15 cellular contexts compared by ENCODE assay signal in genomic region chr16:87178977-87179376, GRCh38.
DNase-seq lines count a peak whose midpoint lies in the region; ATAC-seq and TF ChIP-seq lines count a peak whose summit lies in the region.
"Had no signal": no experiment of that assay in that cellular context is flagged by ENCODE, and none has a peak within 500 bp of the region (broad histone marks: within the 10 kb centered on the region; RNA-seq: fewer than 3 reads in every experiment).

No MANE protein-coding gene starts in this region.

- no peaks in the 10 kb centered on the region for H4K20me1 ChIP-seq in osteoblast (ENCODE audit: insufficient read depth, low read length)

- TF ChIP-seq CTCF in RWPE1 (conservative IDR thresholded peaks at IDR 0.05; ENCODE audit: low read depth) (no peak), fibroblast of pulmonary artery (IDR thresholded peaks at IDR 0.05; ENCODE audit: low read length, missing control alignments) (no peak), osteoblast (IDR thresholded peaks at IDR 0.05; ENCODE audit: extremely low read depth, low read depth, low read length) (no peak), omental fat pad (IDR thresholded peaks at IDR 0.05) (no peak)

- H3K4me3 ChIP-seq in fibroblast of pulmonary artery (replicated peaks; ENCODE audit: low read depth, low read length) (no peak overlapping the region), osteoblast (ENCODE audit: insufficient read depth, low read length) (no peak overlapping the region)
- H3K4me3 ChIP-seq: pancreas had no signal

- no peaks in the 10 kb centered on the region for H3K36me3 ChIP-seq in osteoblast (ENCODE audit: insufficient read depth, low read length)
- H3K36me3 ChIP-seq: pancreas had no signal

- H2AFZ ChIP-seq in osteoblast (ENCODE audit: low read length) = peak overlapping the region; percentile 80

- H3K79me2 ChIP-seq in osteoblast (ENCODE audit: insufficient read depth, low read length) = no peaks in the 10 kb centered on the region

- no peak overlapping the region for H3K4me2 ChIP-seq in osteoblast (ENCODE audit: insufficient read depth, low read length)

- CTCF ChIA-PET in RWPE1 (lab: Yijun Ruan, JAX) = no interaction called here

- no peaks in the 10 kb centered on the region for H3K9me3 ChIP-seq in osteoblast (ENCODE audit: low read depth, low read length)
- H3K9me3 ChIP-seq: pancreas had no signal

- H3K4me1 ChIP-seq in osteoblast (ENCODE audit: insufficient read depth, low read length) = peaks cover 24% of the 10 kb centered on the region
- H3K4me1 ChIP-seq: pancreas had no signal

- POLR2A ChIA-PET in RWPE1 (lab: Yijun Ruan, JAX; ENCODE audit: low non-redundant PET) = no interaction called here

- H3K27ac ChIP-seq in RWPE1 (peak overlapping the region; percentile 10; the same call in 1 of the 2 replicates), osteoblast (ENCODE audit: low read depth, low read length) (no peak overlapping the region)
- H3K27ac ChIP-seq: C4-2B, HL-60, pancreas had no signal

- ATAC-seq in HG03025 (IDR thresholded peaks at IDR 0.05; ENCODE audit: low FRiP score, unreplicated experiment) (no peak), omental fat pad (ENCODE audit: low FRiP score) (no peak)

- DNase-seq in EL (peak; percentile 65), RWPE1 (ENCODE audit: low spot score) (peak; percentile 49), fibroblast of pulmonary artery (ENCODE audit: low read depth) (peak; percentile 88), osteoblast (ENCODE audit: insufficient read length, low spot score, missing footprints) (peak; percentile 92), MV-4-11 (lab: John Stamatoyannopoulos, UW) (no peak), NCI-H345 (lab: John Stamatoyannopoulos, UW) (no peak), omental fat pad (ENCODE audit: low spot score) (no peak)
- DNase-seq: activated CD4-positive, alpha-beta T cell treated with anti-CD3 and anti-CD28 coated beads for 1 hour; activated gamma-delta T cell; effector CD4-positive, alpha-beta T cell; NCI-H1105 treated with DMSO at 0.1 percent for 48 hours; pancreas had no signal

- no peaks in the 10 kb centered on the region for H3K27me3 ChIP-seq in osteoblast (ENCODE audit: insufficient read depth, low read length)
- H3K27me3 ChIP-seq: pancreas had no signal

Comparison
In these comparisons a context has a peak if more than half of its experiments do, and no peak if none do; other contexts are left out.
1. DNase-seq: peak in EL (single experiment), RWPE1 (single experiment), fibroblast of pulmonary artery (single experiment) and osteoblast (single experiment); none in MV-4-11 (single experiment), NCI-H345 (single experiment) and omental fat pad (single experiment).